In the genomic region with DNA sequence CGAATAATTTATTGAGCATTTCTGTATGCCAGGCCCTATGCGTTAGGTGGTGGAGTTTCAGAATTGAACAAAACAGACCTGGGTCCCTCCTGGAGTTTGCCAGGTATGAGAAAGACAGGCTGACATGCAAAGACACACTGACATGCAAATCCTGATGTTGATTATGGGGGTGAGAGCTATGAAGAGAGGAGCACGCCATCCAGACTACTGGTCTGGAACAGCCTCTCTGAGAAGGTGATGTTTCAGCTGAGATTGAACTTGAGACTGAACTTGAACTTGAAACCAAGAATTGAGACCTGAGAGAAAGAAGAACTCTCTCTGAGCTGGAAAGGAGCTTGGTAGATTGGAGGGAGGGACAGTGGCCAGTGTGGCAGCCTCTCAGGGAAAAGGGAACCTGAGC, we compare ENCODE assay signal across 23 cellular contexts. TPM values are rescaled to one million over a fixed set of nuclear protein-coding genes. Genes with fewer than 3 reads are reported as not detected.
"Had no signal": no experiment of that assay in that cellular context is flagged by ENCODE, and none has a peak within 500 bp of the region (broad histone marks: within the 10 kb centered on the region; RNA-seq: fewer than 3 reads in every experiment).

No MANE protein-coding gene starts in this region.

- H3K4me1 ChIP-seq: body of pancreas had no signal

- H3K27me3 ChIP-seq: body of pancreas, upper lobe of left lung had no signal

- H3K4me3 ChIP-seq: body of pancreas, coronary artery, skin epidermis, suprapubic skin, upper lobe of left lung had no signal

- H3K36me3 ChIP-seq: suprapubic skin, upper lobe of left lung had no signal

- H3K27ac ChIP-seq: body of pancreas, coronary artery, skin epidermis, suprapubic skin had no signal

- H3K9me3 Mint-ChIP-seq: activated CD4-positive, alpha-beta T cell treated with anti-CD3 and anti-CD28 coated beads, Interleukin-2, amount 10 ng/mL, durations not matched to agents 24 days and 14 days; activated T-cell treated with anti-CD3 and anti-CD28 coated beads, Interleukin-2, amount 50 U/mL, for 72 hours; central memory CD8-positive, alpha-beta T cell; stimulated activated naive CD8-positive, alpha-beta T cell treated with anti-CD3 and anti-CD28 coated beads, Interleukin-15, Interleukin-2, amounts not matched to agents 100 ng/mL and 50 ng/mL, for 24 hours had no signal

- ATAC-seq: activated T-cell treated with anti-CD3 and anti-CD28 coated beads, Interleukin-2, amount 50 U/mL, for 72 hours; body of pancreas; esophagus mucosa; right cardiac atrium had no signal

- H3K4me3 Mint-ChIP-seq: activated CD4-positive, alpha-beta T cell treated with anti-CD3 and anti-CD28 coated beads, Interleukin-2, amount 10 ng/mL, durations not matched to agents 24 days and 14 days; activated naive CD8-positive, alpha-beta T cell; activated T-cell treated with anti-CD3 and anti-CD28 coated beads, Interleukin-2, amount 50 U/mL, for 72 hours; central memory CD8-positive, alpha-beta T cell; nephron; stimulated activated naive CD8-positive, alpha-beta T cell treated with anti-CD3 and anti-CD28 coated beads, Interleukin-15, Interleukin-2, amounts not matched to agents 100 ng/mL and 50 ng/mL, for 24 hours had no signal

- H3K36me3 Mint-ChIP-seq: activated naive CD8-positive, alpha-beta T cell had no signal

- DNase-seq: activated CD4-positive, alpha-beta T cell treated with anti-CD3 and anti-CD28 coated beads, Interleukin-2, amount 10 ng/mL, durations not matched to agents 24 days and 14 days; activated CD4-positive, CD25-positive, alpha-beta regulatory T cell; activated CD8-positive, alpha-beta memory T cell treated with anti-CD3 and anti-CD28 coated beads, Interleukin-2, amount 50 U/mL, for 48 hours; activated gamma-delta T cell treated with Interleukin-2 at 50 U/mL for 16 hours; activated T-cell treated with anti-CD3 and anti-CD28 coated beads, Interleukin-2, amount 50 U/mL, for 72 hours; amniotic stem cell; body of pancreas; left ventricle myocardium superior; mesenchymal stem cell; right cardiac atrium; stimulated activated CD4-positive, alpha-beta T cell treated with anti-CD3 and anti-CD28 coated beads, Interleukin-4, amount 100 ng/mL, for 4 hours; stimulated activated CD8-positive, alpha-beta memory T cell treated with anti-CD3 and anti-CD28 coated beads, Interleukin-4, amount 100 ng/mL, for 48 hours; upper lobe of left lung had no signal

- FAIRE-seq: kidney had no signal

- H3K27ac Mint-ChIP-seq: activated CD4-positive, alpha-beta T cell treated with anti-CD3 and anti-CD28 coated beads, Interleukin-2, amount 10 ng/mL, durations not matched to agents 24 days and 14 days; activated naive CD8-positive, alpha-beta T cell; activated T-cell treated with anti-CD3 and anti-CD28 coated beads, Interleukin-2, amount 50 U/mL, for 72 hours; nephron; stimulated activated naive CD8-positive, alpha-beta T cell treated with anti-CD3 and anti-CD28 coated beads, Interleukin-15, Interleukin-2, amounts not matched to agents 100 ng/mL and 50 ng/mL, for 24 hours had no signal

- H3K9me3 ChIP-seq: body of pancreas, suprapubic skin, upper lobe of left lung had no signal

RNA-seq across cellular contexts. Expression of gene CACNG4, which starts 14.2 kb away (rescaled TPM):
- total RNA-seq: activated CD4-positive, alpha-beta T cell treated with anti-CD3 and anti-CD28 coated beads, Interleukin-2, amount 10 ng/mL, durations not matched to agents 24 days and 14 days; activated T-cell treated with anti-CD3 and anti-CD28 coated beads, Interleukin-2, amount 50 U/mL, for 72 hours; left ventricle myocardium superior; posterior vena cava had no signal
